22 cellular contexts compared by ENCODE assay signal in genomic region chrX:143580266-143580665, GRCh38. TPM values are rescaled to one million over a fixed set of nuclear protein-coding genes. Genes with fewer than 3 reads are reported as not detected.
A peak's percentile ranks its signal among the peaks of the same experiment; 100 is the strongest.
DNase-seq lines count a peak whose midpoint lies in the region; ATAC-seq, FAIRE-seq and TF ChIP-seq lines count a peak whose summit lies in the region.
"Had no signal": no experiment of that assay in that cellular context is flagged by ENCODE, and none has a peak within 500 bp of the region (broad histone marks: within the 10 kb centered on the region; RNA-seq: fewer than 3 reads in every experiment).

No MANE protein-coding gene starts in this region.

- H3K36me3 ChIP-seq in MM.1S (replicated peaks; ENCODE audit: insufficient read depth, low read length): no peaks in the 10 kb centered on the region
- H3K36me3 ChIP-seq: sigmoid colon had no signal

- H3K9me2 ChIP-seq in MM.1S (replicated peaks; ENCODE audit: insufficient read depth, low read length): no peaks in the 10 kb centered on the region

- H3K9me3 ChIP-seq in MM.1S (replicated peaks; ENCODE audit: insufficient read depth, low read length): no peaks in the 10 kb centered on the region; the same call in 1 of the 2 replicates
- H3K9me3 ChIP-seq: sigmoid colon had no signal

- no peak overlapping the region for H3K4me2 ChIP-seq in MM.1S (ENCODE audit: low read depth, low read length)

- H3K9me3 Mint-ChIP-seq in CD14-positive monocyte: peaks cover 0 to 7% (median 1%) of the 10 kb centered on the region in 7 donors
- H3K9me3 Mint-ChIP-seq: CD4-positive, alpha-beta T cell had no signal

- H3K36me3 Mint-ChIP-seq in CD14-positive monocyte: no peaks in the 10 kb centered on the region

- H3K79me2 ChIP-seq in MM.1S (ENCODE audit: low read length): no peaks in the 10 kb centered on the region

- H3K9ac ChIP-seq in MM.1S (ENCODE audit: low read length): no peak overlapping the region

- H3K27me3 ChIP-seq in MM.1S (replicated peaks; ENCODE audit: insufficient read depth, low read length): no peaks in the 10 kb centered on the region
- H3K27me3 ChIP-seq: sigmoid colon had no signal

- no peak for ATAC-seq in GM18909 (IDR thresholded peaks at IDR 0.05; ENCODE audit: poor library complexity, unreplicated experiment)
- ATAC-seq: Right ventricle myocardium inferior, WTC11 had no signal

- FAIRE-seq in HTR-8/SVneo (lab: Jason Lieb, UNC): no peak
- FAIRE-seq: bronchial epithelial cell had no signal

- peak overlapping the region; percentile 62 for H3K27ac ChIP-seq in MM.1S (ENCODE audit: low read length)
- H3K27ac ChIP-seq: sigmoid colon had no signal

- intact Hi-C loops in CD14-positive monocyte (cut with micrococcal nuclease): no loop called here

- no peak for DNase-seq in CD14-positive monocyte (ENCODE audit: low spot score)
- peak; percentile 14 for DNase-seq in MM.1S
- peak; percentile 60 for DNase-seq in SKM-1 (lab: John Stamatoyannopoulos, UW; ENCODE audit: unreplicated experiment)
- DNase-seq in kidney tubule cell (ENCODE audit: low spot score): peak; percentile 67
- no peak for DNase-seq in HTR-8/SVneo (ENCODE audit: insufficient read length, low spot score)
- DNase-seq in activated CD4-positive, CD25-positive, alpha-beta regulatory T cell (lab: John Stamatoyannopoulos, UW): no peak
- no peak for DNase-seq in dermis blood vessel endothelial cell
- DNase-seq: CD4-positive, alpha-beta T cell; DMS79 treated with DMSO at 0.1 percent for 48 hours; hippocampal formation; left cardiac atrium; NCI-H1092 treated with DMSO at 0.1 percent for 48 hours; occipital lobe; sigmoid colon; stimulated activated CD4-positive, alpha-beta T cell treated with anti-CD3 and anti-CD28 coated beads, Interleukin-2, amount 100 ng/mL, for 24 hours; T-helper 2 cell had no signal

- peaks cover 10% of the 10 kb centered on the region for H3K4me1 Mint-ChIP-seq in CD14-positive monocyte
- H3K4me1 Mint-ChIP-seq: WTC11 had no signal

- no peak overlapping the region for H3K4me3 ChIP-seq in MM.1S (ENCODE audit: low read length)
- H3K4me3 ChIP-seq: sigmoid colon had no signal

- H4K20me1 ChIP-seq in MM.1S (ENCODE audit: insufficient read depth, low read length): no peaks in the 10 kb centered on the region

- H3K4me3 Mint-ChIP-seq in CD14-positive monocyte: no peak overlapping the region
- H3K4me3 Mint-ChIP-seq: CD4-positive, alpha-beta T cell; WTC11 had no signal

- no peaks in the 10 kb centered on the region for H3F3A ChIP-seq in MM.1S (ENCODE audit: insufficient read depth, low read length)

- H3K27ac Mint-ChIP-seq in CD14-positive monocyte: peak overlapping the region in 6 of 7 donors; percentile 36 to 73 (median 55)
- H3K27ac Mint-ChIP-seq: CD4-positive, alpha-beta T cell; WTC11 had no signal

- H2AFZ ChIP-seq in MM.1S (ENCODE audit: low read length): 0 out of 2 replicates have a peak overlapping the region, but pooled peaks have one; percentile 21

- TF ChIP-seq CTCF in CD14-positive monocyte (IDR thresholded peaks at IDR 0.05) (no peak), MM.1S (IDR thresholded peaks at IDR 0.05; ENCODE audit: low read length) (no peak)

- peaks cover 33% of the 10 kb centered on the region for H3K4me1 ChIP-seq in MM.1S (ENCODE audit: low read length)
- H3K4me1 ChIP-seq: sigmoid colon had no signal

- H3K27me3 Mint-ChIP-seq in CD14-positive monocyte (ENCODE audit: low read depth in 3 of 3): no peaks in the 10 kb centered on the region
- H3K27me3 Mint-ChIP-seq: CD4-positive, alpha-beta T cell had no signal

RNA-seq across cellular contexts. Expression of gene SLITRK4, which starts 55.6 kb away (rescaled TPM):
- 10 to 100 TPM; 11.6 to 13.2 TPM for polyA plus RNA-seq in CD14-positive monocyte
- total RNA-seq in dermis blood vessel endothelial cell: 0.14 and 0.34 TPM in 2 replicates
- total RNA-seq: A673; activated CD8-positive, alpha-beta memory T cell treated with anti-CD3 and anti-CD28 coated beads for 36 hours; WTC11 had no signal

Comparison
In these comparisons a context has a peak if more than half of its experiments do, and no peak if none do; other contexts are left out.
1. DNase-seq: peak in MM.1S (single experiment), SKM-1 (single experiment) and kidney tubule cell (single experiment); none in CD14-positive monocyte (single experiment), HTR-8/SVneo (single experiment), activated CD4-positive, CD25-positive, alpha-beta regulatory T cell (0 of 4) and dermis blood vessel endothelial cell (single experiment).